In the genomic region with DNA sequence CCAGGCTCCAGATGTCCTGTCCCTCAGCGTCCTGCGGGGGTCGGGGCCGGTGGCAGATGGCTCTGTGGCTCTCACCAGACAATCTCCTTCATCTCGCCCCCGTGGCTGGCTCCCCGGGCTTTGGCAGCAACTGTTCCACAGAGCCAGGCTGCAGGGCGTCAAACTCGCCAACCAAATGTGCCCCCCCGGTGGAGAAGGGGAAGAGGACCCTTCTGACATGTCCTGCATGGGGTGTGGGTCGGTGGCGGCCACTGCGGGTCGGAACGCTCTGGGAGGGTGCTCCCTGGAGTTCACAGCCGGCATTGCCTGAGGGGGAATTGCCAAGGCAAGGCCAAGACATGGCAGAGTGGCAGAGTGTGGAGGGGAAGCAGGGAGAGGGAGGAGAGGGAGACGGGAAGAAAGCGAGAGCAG, we compare ENCODE assay signal across 2 cellular contexts.
TF ChIP-seq lines count a peak whose summit lies in the region.

No MANE protein-coding gene starts in this region.

TF ChIP-seq in HepG2, 621 proteins besides CTCF, POLR2A, EP300 and RAD21 (continued from another document and continues in another):
- TF ChIP-seq, protein P1, sequence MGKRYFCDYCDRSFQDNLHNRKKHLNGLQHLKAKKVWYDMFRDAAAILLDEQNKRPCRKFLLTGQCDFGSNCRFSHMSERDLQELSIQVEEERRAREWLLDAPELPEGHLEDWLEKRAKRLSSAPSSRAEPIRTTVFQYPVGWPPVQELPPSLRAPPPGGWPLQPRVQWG (CRISPR knock-in tag; IDR thresholded peaks at IDR 0.05; ENCODE audit: borderline replicate concordance, low read depth) = no peak
- TF ChIP-seq ZNF136 (CRISPR knock-in tag; IDR thresholded peaks at IDR 0.05; ENCODE audit: low read depth) (no peak), ZNF12 (CRISPR knock-in tag; IDR thresholded peaks at IDR 0.05) (no peak), AGO1 (IDR thresholded peaks at IDR 0.05; ENCODE audit: low read depth, low read length, poor library complexity, severe bottlenecking) (peak; percentile 26), ZSCAN29 (CRISPR knock-in tag; conservative IDR thresholded peaks at IDR 0.05) (no peak), SRSF9 (IDR thresholded peaks at IDR 0.05; ENCODE audit: borderline replicate concordance, insufficient read depth, low read depth, low read length, poor library complexity, severe bottlenecking) (no peak), USF2 (IDR thresholded peaks at IDR 0.05; ENCODE audit: low read depth, low read length) (no peak), USF2 (CRISPR knock-in tag; IDR thresholded peaks at IDR 0.05; ENCODE audit: borderline replicate concordance) (no peak), FLYWCH1 (CRISPR knock-in tag; IDR thresholded peaks at IDR 0.05) (no peak), SALL1 (CRISPR knock-in tag; IDR thresholded peaks at IDR 0.05) (no peak), NONO (IDR thresholded peaks at IDR 0.05) (no peak), NONO (CRISPR knock-in tag; conservative IDR thresholded peaks at IDR 0.05) (0 out of 2 replicates have a peak, but pooled peaks have one; percentile 19)
- TF ChIP-seq, protein P2, sequence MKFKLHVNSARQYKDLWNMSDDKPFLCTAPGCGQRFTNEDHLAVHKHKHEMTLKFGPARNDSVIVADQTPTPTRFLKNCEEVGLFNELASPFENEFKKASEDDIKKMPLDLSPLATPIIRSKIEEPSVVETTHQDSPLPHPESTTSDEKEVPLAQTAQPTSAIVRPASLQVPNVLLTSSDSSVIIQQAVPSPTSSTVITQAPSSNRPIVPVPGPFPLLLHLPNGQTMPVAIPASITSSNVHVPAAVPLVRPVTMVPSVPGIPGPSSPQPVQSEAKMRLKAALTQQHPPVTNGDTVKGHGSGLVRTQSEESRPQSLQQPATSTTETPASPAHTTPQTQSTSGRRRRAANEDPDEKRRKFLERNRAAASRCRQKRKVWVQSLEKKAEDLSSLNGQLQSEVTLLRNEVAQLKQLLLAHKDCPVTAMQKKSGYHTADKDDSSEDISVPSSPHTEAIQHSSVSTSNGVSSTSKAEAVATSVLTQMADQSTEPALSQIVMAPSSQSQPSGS (CRISPR knock-in tag; IDR thresholded peaks at IDR 0.05) = no peak
- TF ChIP-seq, protein P3, sequence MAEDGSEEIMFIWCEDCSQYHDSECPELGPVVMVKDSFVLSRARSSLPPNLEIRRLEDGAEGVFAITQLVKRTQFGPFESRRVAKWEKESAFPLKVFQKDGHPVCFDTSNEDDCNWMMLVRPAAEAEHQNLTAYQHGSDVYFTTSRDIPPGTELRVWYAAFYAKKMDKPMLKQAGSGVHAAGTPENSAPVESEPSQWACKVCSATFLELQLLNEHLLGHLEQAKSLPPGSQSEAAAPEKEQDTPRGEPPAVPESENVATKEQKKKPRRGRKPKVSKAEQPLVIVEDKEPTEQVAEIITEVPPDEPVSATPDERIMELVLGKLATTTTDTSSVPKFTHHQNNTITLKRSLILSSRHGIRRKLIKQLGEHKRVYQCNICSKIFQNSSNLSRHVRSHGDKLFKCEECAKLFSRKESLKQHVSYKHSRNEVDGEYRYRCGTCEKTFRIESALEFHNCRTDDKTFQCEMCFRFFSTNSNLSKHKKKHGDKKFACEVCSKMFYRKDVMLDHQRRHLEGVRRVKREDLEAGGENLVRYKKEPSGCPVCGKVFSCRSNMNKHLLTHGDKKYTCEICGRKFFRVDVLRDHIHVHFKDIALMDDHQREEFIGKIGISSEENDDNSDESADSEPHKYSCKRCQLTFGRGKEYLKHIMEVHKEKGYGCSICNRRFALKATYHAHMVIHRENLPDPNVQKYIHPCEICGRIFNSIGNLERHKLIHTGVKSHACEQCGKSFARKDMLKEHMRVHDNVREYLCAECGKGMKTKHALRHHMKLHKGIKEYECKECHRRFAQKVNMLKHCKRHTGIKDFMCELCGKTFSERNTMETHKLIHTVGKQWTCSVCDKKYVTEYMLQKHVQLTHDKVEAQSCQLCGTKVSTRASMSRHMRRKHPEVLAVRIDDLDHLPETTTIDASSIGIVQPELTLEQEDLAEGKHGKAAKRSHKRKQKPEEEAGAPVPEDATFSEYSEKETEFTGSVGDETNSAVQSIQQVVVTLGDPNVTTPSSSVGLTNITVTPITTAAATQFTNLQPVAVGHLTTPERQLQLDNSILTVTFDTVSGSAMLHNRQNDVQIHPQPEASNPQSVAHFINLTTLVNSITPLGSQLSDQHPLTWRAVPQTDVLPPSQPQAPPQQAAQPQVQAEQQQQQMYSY (CRISPR knock-in tag; IDR thresholded peaks at IDR 0.05) = no peak

TF ChIP-seq in SK-N-SH treated with all-trans-retinoic acid at 6 μM for 48 hours, 23 proteins besides CTCF, POLR2A, EP300 and RAD21 (continued from another document):
- no peak for TF ChIP-seq PATZ1 (CRISPR knock-in tag; IDR thresholded peaks at IDR 0.05; ENCODE audit: borderline replicate concordance)
